ENCODE assay signal across 11 cellular contexts in the genomic region with DNA sequence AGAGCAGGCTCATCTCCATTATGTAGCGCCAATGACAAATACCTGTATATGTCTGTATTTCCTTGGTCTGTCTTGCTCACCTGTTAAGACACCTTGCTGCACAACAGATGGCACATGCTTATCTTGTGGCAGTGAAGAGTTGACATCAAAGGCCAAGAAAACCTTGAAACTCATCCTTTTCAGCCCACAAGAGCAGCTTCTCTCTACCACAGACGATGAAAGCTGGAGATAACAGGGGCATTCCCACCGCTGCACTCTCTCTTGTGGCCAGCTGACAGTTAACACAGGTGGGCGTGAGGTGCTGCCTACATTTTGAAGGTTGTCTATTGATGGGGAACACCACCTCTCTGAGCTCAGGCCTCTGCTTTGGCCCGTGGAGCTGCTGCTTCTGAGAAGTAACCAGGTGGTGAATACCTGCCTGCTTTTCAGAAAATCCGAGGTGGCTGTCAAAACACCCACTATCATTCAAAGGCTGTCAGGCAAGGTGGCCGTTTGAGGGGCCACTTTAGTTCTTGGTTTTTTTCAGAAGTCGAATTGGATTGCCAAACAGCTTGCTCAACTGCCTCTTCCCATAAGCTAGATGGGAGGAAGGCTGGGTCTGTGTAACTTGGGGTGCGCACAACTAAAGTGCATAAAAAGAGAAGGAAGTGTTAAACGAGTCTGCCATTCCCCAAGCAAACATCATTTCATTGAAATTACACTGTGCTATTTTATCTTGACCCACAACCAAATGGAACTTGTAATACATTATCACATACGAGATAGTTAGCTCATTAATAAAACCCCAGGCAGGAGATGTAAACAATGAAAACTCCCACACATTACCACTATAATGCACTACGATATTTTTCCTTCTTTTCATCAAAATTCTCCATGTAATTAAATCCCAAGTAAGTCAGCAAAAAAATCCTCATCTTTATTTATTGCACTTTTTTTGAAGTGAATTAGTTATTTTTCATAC.
DNase-seq lines count a peak whose midpoint lies in the region; ATAC-seq and TF ChIP-seq lines count a peak whose summit lies in the region.
"Had no signal": no experiment of that assay in that cellular context is flagged by ENCODE, and none has a peak within 500 bp of the region (broad histone marks: within the 10 kb centered on the region; RNA-seq: fewer than 3 reads in every experiment).

No MANE protein-coding gene starts in this region.

- H3K9ac ChIP-seq in Loucy (ENCODE audit: low read depth, low read length, poor library complexity, severe bottlenecking) = no peak overlapping the region

- H3K27me3 Mint-ChIP-seq in activated T-cell treated with anti-CD3 and anti-CD28 coated beads, Interleukin-2, amount 50 U/mL, for 24 hours = peaks cover 78% of the 10 kb centered on the region
- peaks cover 60% of the 10 kb centered on the region for H3K27me3 Mint-ChIP-seq in Calu3 (ENCODE audit: unreplicated experiment)

- H3K36me3 Mint-ChIP-seq in activated T-cell treated with anti-CD3 and anti-CD28 coated beads, Interleukin-2, amount 50 U/mL, for 24 hours (ENCODE audit: low read depth) = no peaks in the 10 kb centered on the region
- no peaks in the 10 kb centered on the region for H3K36me3 Mint-ChIP-seq in Calu3 (ENCODE audit: insufficient read depth, unreplicated experiment)
- H3K36me3 Mint-ChIP-seq: brain had no signal

- TF ChIP-seq CTCF in Loucy (conservative IDR thresholded peaks at IDR 0.05; ENCODE audit: low read length) = no peak
- TF ChIP-seq CTCF in Calu3 (IDR thresholded peaks at IDR 0.05; ENCODE audit: unreplicated experiment) = no peak

- peak overlapping the region; percentile 55 for H3K4me2 ChIP-seq in Loucy (ENCODE audit: low read depth, low read length, poor library complexity, severe bottlenecking)

- ATAC-seq in GM19328 (IDR thresholded peaks at IDR 0.05; ENCODE audit: unreplicated experiment) = peak; percentile 57

- CTCF ChIA-PET in Calu3 (lab: Charles Lee) = no interaction called here

- H3K4me1 ChIP-seq in Loucy (ENCODE audit: insufficient read depth, low read length, poor library complexity, severe bottlenecking) = peaks cover 16% of the 10 kb centered on the region

- H3K27me3 ChIP-seq in Loucy (ENCODE audit: insufficient read depth, low read length, poor library complexity, severe bottlenecking) = no peaks in the 10 kb centered on the region

- peak; percentile 31 for DNase-seq in activated T-cell treated with anti-CD3 and anti-CD28 coated beads, Interleukin-2, amount 50 U/mL, for 24 hours
- peak; percentile 15 for DNase-seq in stimulated activated CD8-positive, alpha-beta memory T cell treated with anti-CD3 and anti-CD28 coated beads, Interleukin-12 subunit alpha, Interleukin-12 subunit beta, amount 100 ng/mL, for 4 hours (ENCODE audit: low read depth)
- DNase-seq in Calu3 (no peak), NCI-H1048 (lab: John Stamatoyannopoulos, UW) (no peak), HT-29 (ENCODE audit: low spot score) (no peak), NCI-H1105 treated with DMSO at 0.1 percent for 48 hours (lab: John Stamatoyannopoulos, UW) (no peak)
- DNase-seq: NCI-H1417 had no signal

- H3K36me3 ChIP-seq in Loucy (ENCODE audit: insufficient read depth, low read length) = no peaks in the 10 kb centered on the region

- H3K4me3 ChIP-seq in Loucy (ENCODE audit: low read length, poor library complexity, severe bottlenecking) = no peak overlapping the region

- H3F3A ChIP-seq in Loucy (ENCODE audit: low read depth) = no peaks in the 10 kb centered on the region

- H3K4me3 Mint-ChIP-seq in activated T-cell treated with anti-CD3 and anti-CD28 coated beads, Interleukin-2, amount 50 U/mL, for 24 hours = no peak overlapping the region
- H3K4me3 Mint-ChIP-seq in Calu3 (ENCODE audit: low read depth, unreplicated experiment) = no peak overlapping the region
- H3K4me3 Mint-ChIP-seq: brain, neural crest cell had no signal

- peaks cover 3% of the 10 kb centered on the region; the same call in 1 of the 2 replicates for H3K9me3 ChIP-seq in Loucy (ENCODE audit: insufficient read depth, low read depth, low read length)

- H3K9me3 Mint-ChIP-seq in activated T-cell treated with anti-CD3 and anti-CD28 coated beads, Interleukin-2, amount 50 U/mL, for 24 hours = no peaks in the 10 kb centered on the region
- no peaks in the 10 kb centered on the region for H3K9me3 Mint-ChIP-seq in Calu3 (ENCODE audit: low read depth, unreplicated experiment)

- BruUV-seq in Calu3 (replicated peaks; lab: Mats Ljungman, UMichigan) = no TSS peak

- H3K4me1 Mint-ChIP-seq in activated T-cell treated with anti-CD3 and anti-CD28 coated beads, Interleukin-2, amount 50 U/mL, for 24 hours (ENCODE audit: low read depth) = peaks cover 8% of the 10 kb centered on the region
- H3K4me1 Mint-ChIP-seq in Calu3 (ENCODE audit: low read depth, unreplicated experiment) = no peaks in the 10 kb centered on the region
- H3K4me1 Mint-ChIP-seq: brain, neural crest cell had no signal

- H4K20me1 ChIP-seq in Loucy (ENCODE audit: insufficient read depth, low read length, poor library complexity, severe bottlenecking) = no peaks in the 10 kb centered on the region

- no peak overlapping the region for H2AFZ ChIP-seq in Loucy (ENCODE audit: low read length)

- H3K9me2 ChIP-seq in Loucy (replicated peaks; ENCODE audit: low read depth, low read length) = no peaks in the 10 kb centered on the region

- no peak overlapping the region for H3K27ac Mint-ChIP-seq in activated T-cell treated with anti-CD3 and anti-CD28 coated beads, Interleukin-2, amount 50 U/mL, for 24 hours
- H3K27ac Mint-ChIP-seq in Calu3 (ENCODE audit: unreplicated experiment) = no peak overlapping the region
- H3K27ac Mint-ChIP-seq: brain had no signal

- no peaks in the 10 kb centered on the region for H3K79me2 ChIP-seq in Loucy (ENCODE audit: insufficient read depth, low read length)

- intact Hi-C loops in Calu3 (cut with micrococcal nuclease; ENCODE audit: unreplicated experiment) = no loop called here

Comparison
In these comparisons a context has a peak if more than half of its experiments do, and no peak if none do; other contexts are left out.
1. DNase-seq: peak in activated T-cell treated with anti-CD3 and anti-CD28 coated beads, Interleukin-2, amount 50 U/mL, for 24 hours (single experiment) and stimulated activated CD8-positive, alpha-beta memory T cell treated with anti-CD3 and anti-CD28 coated beads, Interleukin-12 subunit alpha, Interleukin-12 subunit beta, amount 100 ng/mL, for 4 hours (single experiment); none in Calu3 (single experiment), NCI-H1048 (single experiment), HT-29 (single experiment) and NCI-H1105 treated with DMSO at 0.1 percent for 48 hours (single experiment).